In the genomic region with DNA sequence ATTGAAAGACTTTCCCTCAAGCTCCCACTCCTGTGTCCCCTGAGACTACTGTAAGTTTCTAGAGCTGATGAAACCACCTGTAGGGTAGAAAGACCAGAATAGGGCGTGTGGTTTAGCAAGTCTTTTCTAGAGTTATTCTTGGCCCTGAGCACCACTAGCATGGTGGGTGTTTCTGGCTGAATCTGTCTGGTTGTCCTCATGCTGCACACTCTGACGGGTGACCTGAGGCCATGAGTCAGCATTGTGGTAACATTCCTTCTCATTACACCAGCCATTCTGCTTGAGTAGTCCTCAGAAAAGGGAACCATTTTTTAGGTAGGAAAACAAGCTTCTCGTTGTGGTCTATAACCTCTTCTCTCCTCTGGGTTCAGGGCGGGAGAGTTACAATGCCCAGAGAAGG, we compare ENCODE assay signal across 9 cellular contexts.
A peak's percentile ranks its signal among the peaks of the same experiment; 100 is the strongest.
DNase-seq lines count a peak whose midpoint lies in the region.
"Had no signal": no experiment of that assay in that cellular context is flagged by ENCODE, and none has a peak within 500 bp of the region (broad histone marks: within the 10 kb centered on the region; RNA-seq: fewer than 3 reads in every experiment).

No MANE protein-coding gene starts in this region.

- H2BK5ac ChIP-seq in neuronal stem cell (ENCODE audit: low read length), result no peak overlapping the region

- no peak overlapping the region for H2BK12ac ChIP-seq in neuronal stem cell (ENCODE audit: low read length)

- H3K27ac ChIP-seq in BLaER1 treated with 17β-estradiol and CSF1 and Interleukin-3, amounts not matched to agents 10 nM and 100 nM, result peak overlapping the region in 7 of 11 experiments; percentile 13 to 56 (median 42); a peak in 12 of 22 replicates
- H3K27ac ChIP-seq in GM23248 (peak overlapping the region; percentile 66), neuronal stem cell (replicated peaks; ENCODE audit: low read length) (no peak overlapping the region)
- H3K27ac ChIP-seq: esophagus squamous epithelium had no signal

- H3K9me2 ChIP-seq in GM23248 (ENCODE audit: insufficient read depth), result no peaks in the 10 kb centered on the region

- peaks cover 11 to 19% (median 15%) of the 10 kb centered on the region in 10 experiments for H3K4me1 ChIP-seq in BLaER1 treated with 17β-estradiol and CSF1 and Interleukin-3, amounts not matched to agents 10 nM and 100 nM
- H3K4me1 ChIP-seq in GM23248 (ENCODE audit: insufficient read depth) (peaks cover 15% of the 10 kb centered on the region), neuronal stem cell (ENCODE audit: control insufficient read depth in 2 of 2, insufficient read depth in 1 of 2, low read depth in 1 of 2, low read length in 2 of 2) (no peaks in the 10 kb centered on the region)
- H3K4me1 ChIP-seq: esophagus squamous epithelium had no signal

- peaks cover 15% of the 10 kb centered on the region for H3F3A ChIP-seq in GM23248 (ENCODE audit: insufficient read depth)

- no peak overlapping the region for H3K9ac ChIP-seq in BLaER1 treated with 17β-estradiol and CSF1 and Interleukin-3, amounts not matched to agents 10 nM and 100 nM
- H3K9ac ChIP-seq in GM23248, result no peak overlapping the region
- no peak overlapping the region for H3K9ac ChIP-seq in neuronal stem cell (ENCODE audit: low read depth, low read length, poor library complexity)

- no peak overlapping the region for H4K91ac ChIP-seq in neuronal stem cell (ENCODE audit: low read depth, low read length, poor library complexity)

- no peaks in the 10 kb centered on the region for H3K36me3 ChIP-seq in BLaER1 treated with 17β-estradiol and CSF1 and Interleukin-3, amounts not matched to agents 10 nM and 100 nM
- H3K36me3 ChIP-seq in GM23248 (ENCODE audit: low read depth), result no peaks in the 10 kb centered on the region; the same call in 1 of the 2 replicates
- no peaks in the 10 kb centered on the region for H3K36me3 ChIP-seq in neuronal stem cell (replicated peaks in 1 of 2; ENCODE audit: control insufficient read depth in 2 of 2, insufficient read depth in 2 of 2, low read length in 2 of 2)
- H3K36me3 ChIP-seq: esophagus squamous epithelium had no signal

- DNase-seq in GM23248 (peak; percentile 90), NCI-H460 (ENCODE audit: extremely low read depth, low read depth) (peak; percentile 76), fibroblast of peridontal ligament (ENCODE audit: extremely low read depth) (peak; percentile 95), DMS79 (lab: John Stamatoyannopoulos, UW) (no peak), NCI-H2227 (lab: John Stamatoyannopoulos, UW; ENCODE audit: unreplicated experiment) (no peak), SHP77 (lab: John Stamatoyannopoulos, UW) (no peak), neuronal stem cell (ENCODE audit: low spot score) (no peak)
- DNase-seq: esophagus squamous epithelium had no signal

- H4K8ac ChIP-seq in neuronal stem cell (ENCODE audit: low read depth, low read length), result no peak overlapping the region

- H3K4me3 ChIP-seq in BLaER1 treated with 17β-estradiol and CSF1 and Interleukin-3, amounts not matched to agents 10 nM and 100 nM, result no peak overlapping the region
- H3K4me3 ChIP-seq in GM23248, result no peak overlapping the region
- H3K4me3 ChIP-seq in neuronal stem cell (ENCODE audit: low read length in 2 of 2), result no peak overlapping the region
- H3K4me3 ChIP-seq: esophagus squamous epithelium had no signal

- H3K79me2 ChIP-seq in GM23248 (ENCODE audit: insufficient read depth), result no peaks in the 10 kb centered on the region

- no peaks in the 10 kb centered on the region for H3K27me3 ChIP-seq in BLaER1 treated with 17β-estradiol and CSF1 and Interleukin-3, amounts not matched to agents 10 nM and 100 nM
- H3K27me3 ChIP-seq in GM23248 (replicated peaks; ENCODE audit: insufficient read depth), result no peaks in the 10 kb centered on the region
- H3K27me3 ChIP-seq in neuronal stem cell (ENCODE audit: control insufficient read depth in 3 of 3, insufficient read depth in 3 of 3, low read depth in 1 of 3, low read length in 3 of 3), result no peaks in the 10 kb centered on the region
- H3K27me3 ChIP-seq: esophagus squamous epithelium had no signal

- WGBS in GM23248 (ENCODE audit: low coverage in 1 of 2, low lambda C conversion rate in 2 of 2, missing lambda C conversion rate in 2 of 2), 2 experiments, result 41 to 46% methylated on average over 4 of the region's 4 CpGs
- WGBS in neuronal stem cell (ENCODE audit: extremely low coverage in 2 of 2, insufficient read length in 2 of 2, insufficient replicate concordance in 1 of 2), 2 donors, result no CpG with 5 or more reads among the region's 4 CpGs

- no peak overlapping the region for H3K23ac ChIP-seq in neuronal stem cell (ENCODE audit: low read depth, low read length, poor library complexity)

- no peaks in the 10 kb centered on the region for H4K20me1 ChIP-seq in BLaER1 treated with 17β-estradiol and CSF1 and Interleukin-3, amounts not matched to agents 10 nM and 100 nM
- no peaks in the 10 kb centered on the region for H4K20me1 ChIP-seq in GM23248 (ENCODE audit: insufficient read depth)

- no peak overlapping the region for H3K4ac ChIP-seq in neuronal stem cell (ENCODE audit: low read length)

- H3K9me3 ChIP-seq in BLaER1 treated with 17β-estradiol and CSF1 and Interleukin-3, amounts not matched to agents 10 nM and 100 nM (replicated peaks in 1 of 11), result peaks cover 0 to 10% (median 3%) of the 10 kb centered on the region in 11 experiments; a peak in 7 of 22 replicates
- no peaks in the 10 kb centered on the region for H3K9me3 ChIP-seq in GM23248 (ENCODE audit: low read depth)
- peaks cover 0 to 5% of the 10 kb centered on the region in 2 donors for H3K9me3 ChIP-seq in neuronal stem cell (replicated peaks in 1 of 2; ENCODE audit: control insufficient read depth in 2 of 2, insufficient read depth in 1 of 2, low read depth in 1 of 2, low read length in 2 of 2)
- H3K9me3 ChIP-seq: esophagus squamous epithelium had no signal

- peak overlapping the region; percentile 70 for H2AFZ ChIP-seq in GM23248
- H2AFZ ChIP-seq in neuronal stem cell (ENCODE audit: low read length), result no peak overlapping the region

- H3K4me2 ChIP-seq in BLaER1 treated with 17β-estradiol and CSF1 and Interleukin-3, amounts not matched to agents 10 nM and 100 nM, result peak overlapping the region; percentile 36 to 66 (median 55); a peak in 21 of 22 replicates
- H3K4me2 ChIP-seq in GM23248 (ENCODE audit: unreplicated experiment) (peak overlapping the region; percentile 24), neuronal stem cell (ENCODE audit: insufficient read depth, low read length, poor library complexity, severe bottlenecking) (no peak overlapping the region)

- H3K79me1 ChIP-seq in neuronal stem cell (ENCODE audit: low read depth, low read length), result no peaks in the 10 kb centered on the region

- in situ Hi-C loops in GM23248 (cut with MboI), result loop anchor here (25.0 kb wide), 1 partner anchor 872 kb away; no protein-coding TSS in a partner anchor

- no peak overlapping the region for H3K18ac ChIP-seq in neuronal stem cell (ENCODE audit: low read length)

- no peak overlapping the region for H3K14ac ChIP-seq in neuronal stem cell (ENCODE audit: low read length)

- no peak overlapping the region for H2BK15ac ChIP-seq in neuronal stem cell (ENCODE audit: low read length)

- no peak overlapping the region for H2AK5ac ChIP-seq in neuronal stem cell (ENCODE audit: low read depth, low read length)

- no peak overlapping the region for H2BK120ac ChIP-seq in neuronal stem cell (ENCODE audit: low read depth, low read length)

Comparison
In these comparisons a context has a peak if more than half of its experiments do, and no peak if none do; other contexts are left out.
1. DNase-seq: peak in GM23248 (single experiment), NCI-H460 (single experiment) and fibroblast of peridontal ligament (single experiment); none in DMS79 (single experiment), NCI-H2227 (single experiment), SHP77 (0 of 2) and neuronal stem cell (single experiment).